24 cellular contexts compared by ENCODE assay signal in genomic region chr1:225840713-225841112, GRCh38. TPM values are rescaled to one million over a fixed set of nuclear protein-coding genes. Genes with fewer than 3 reads are reported as not detected.
"Had no signal": no experiment of that assay in that cellular context is flagged by ENCODE, and none has a peak within 500 bp of the region (broad histone marks: within the 10 kb centered on the region; RNA-seq: fewer than 3 reads in every experiment).

No MANE protein-coding gene starts in this region.

- H3K9me3 ChIP-seq: left ventricle myocardium inferior, neutrophil, ovary, prostate gland, thyroid gland had no signal

- H3K9me3 Mint-ChIP-seq: activated naive CD4-positive, alpha-beta T cell treated with anti-CD3 and anti-CD28 coated beads, Interleukin-2, amount 50 U/mL, for 72 hours; activated T-cell treated with anti-CD3 and anti-CD28 coated beads, Interleukin-2, amount 50 U/mL, for 4 hours; natural killer cell treated with Interleukin-12 subunit alpha and Interleukin-12 subunit beta and Interleukin-15 and Interleukin-18, amount 100 ng/mL, for 72 hours had no signal

- H3K4me3 ChIP-seq: left ventricle myocardium inferior, ovary, prostate gland, thyroid gland had no signal

- H3K27me3 Mint-ChIP-seq: natural killer cell treated with Interleukin-12 subunit alpha and Interleukin-12 subunit beta and Interleukin-15 and Interleukin-18, amount 100 ng/mL, for 72 hours had no signal

- ATAC-seq: activated naive CD4-positive, alpha-beta T cell treated with anti-CD3 and anti-CD28 coated beads, Interleukin-2, amount 50 U/mL, for 72 hours; activated T-cell treated with anti-CD3 and anti-CD28 coated beads, Interleukin-2, amount 50 U/mL, for 4 hours; foreskin keratinocyte; natural killer cell treated with Interleukin-12 subunit alpha and Interleukin-12 subunit beta and Interleukin-15 and Interleukin-18, amount 100 ng/mL, for 72 hours; SK-N-SH treated with all-trans-retinoic acid at 6 μM for 48 hours had no signal

- H3K4me1 ChIP-seq: prostate gland had no signal

- H3K36me3 ChIP-seq: ovary, prostate gland had no signal

- H3K27ac Mint-ChIP-seq: natural killer cell treated with Interleukin-12 subunit alpha and Interleukin-12 subunit beta and Interleukin-15 and Interleukin-18, amount 100 ng/mL, for 72 hours had no signal

- H3K36me3 Mint-ChIP-seq: activated naive CD4-positive, alpha-beta T cell treated with anti-CD3 and anti-CD28 coated beads, Interleukin-2, amount 50 U/mL, for 72 hours; natural killer cell treated with Interleukin-12 subunit alpha and Interleukin-12 subunit beta and Interleukin-15 and Interleukin-18, amount 100 ng/mL, for 72 hours had no signal

- DNase-seq: activated CD4-positive, alpha-beta T cell treated with anti-CD3 and anti-CD28 coated beads for 1 hour; activated CD4-positive, alpha-beta T cell treated with anti-CD3 and anti-CD28 coated beads, Interleukin-2, amount 50 U/mL, for 4 hours; activated CD8-positive, alpha-beta memory T cell treated with anti-CD3 and anti-CD28 coated beads for 24 hours; activated CD8-positive, alpha-beta memory T cell treated with anti-CD3 and anti-CD28 coated beads, Interleukin-2, amount 50 U/mL, for 4 hours; activated effector memory CD4-positive, alpha-beta T cell treated with Interleukin-2 at 50 U/mL for 16 hours; activated T-cell treated with anti-CD3 and anti-CD28 coated beads, Interleukin-2, amount 50 U/mL, for 4 hours; amygdala; cortex of kidney; foreskin keratinocyte; left ventricle myocardium inferior; ovary; stimulated activated CD4-positive, alpha-beta T cell treated with anti-CD3 and anti-CD28 coated beads, Interleukin-2, amount 100 ng/mL, for 48 hours; stimulated activated CD8-positive, alpha-beta memory T cell treated with anti-CD3 and anti-CD28 coated beads, Interleukin-4, amount 100 ng/mL, for 48 hours; stimulated activated naive CD4-positive, alpha-beta T cell treated with Interleukin-2 at 50 U/mL for 16 hours; substantia nigra; thyroid gland had no signal

- H3K4me3 Mint-ChIP-seq: activated T-cell treated with anti-CD3 and anti-CD28 coated beads, Interleukin-2, amount 50 U/mL, for 4 hours; natural killer cell treated with Interleukin-12 subunit alpha and Interleukin-12 subunit beta and Interleukin-15 and Interleukin-18, amount 100 ng/mL, for 72 hours had no signal

- H3K27ac ChIP-seq: foreskin keratinocyte, neutrophil, ovary, prostate gland, thyroid gland had no signal

- H3K27me3 ChIP-seq: foreskin keratinocyte, neutrophil, ovary, thyroid gland had no signal

RNA-seq across cellular contexts. Expression of gene LEFTY1, which starts 48.2 kb away (rescaled TPM):
- total RNA-seq: cerebellum; foreskin keratinocyte; glomerular endothelial cell; lung microvascular endothelial cell; natural killer cell treated with Interleukin-12 subunit alpha and Interleukin-12 subunit beta and Interleukin-15 and Interleukin-18, amount 100 ng/mL, for 72 hours had no signal
- polyA plus RNA-seq: foreskin keratinocyte had no signal
